ENCODE assay signal across 16 cellular contexts in the genomic region with DNA sequence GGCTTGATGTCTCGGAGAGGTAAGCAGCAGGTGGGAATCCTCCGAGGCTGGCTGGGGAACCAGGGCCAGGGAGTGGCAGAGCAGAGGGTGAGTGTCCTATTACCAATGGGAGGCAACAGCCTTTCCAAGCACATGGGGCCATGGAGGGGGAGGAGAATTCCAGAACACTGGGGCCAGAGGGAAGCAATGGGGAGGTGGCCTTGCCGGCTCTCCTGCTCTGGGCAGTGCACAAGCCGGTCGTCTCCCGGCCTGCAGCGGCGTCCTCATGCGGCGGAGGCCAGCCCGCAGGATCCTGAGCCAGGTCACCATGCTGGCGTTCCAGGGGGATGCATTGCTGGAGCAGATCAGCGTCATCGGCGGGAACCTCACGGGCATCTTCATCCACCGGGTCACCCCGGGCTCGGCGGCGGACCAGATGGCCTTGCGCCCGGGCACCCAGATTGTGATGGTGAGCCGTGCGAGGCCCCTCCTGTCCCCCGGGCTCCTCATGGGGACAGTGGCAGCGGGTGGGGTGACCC. TPM values are rescaled to one million over a fixed set of nuclear protein-coding genes. Genes with fewer than 3 reads are reported as not detected.
DNase-seq lines count a peak whose midpoint lies in the region; ATAC-seq lines count a peak whose summit lies in the region.
"Had no signal": no experiment of that assay in that cellular context is flagged by ENCODE, and none has a peak within 500 bp of the region (broad histone marks: within the 10 kb centered on the region; RNA-seq: fewer than 3 reads in every experiment).

No MANE protein-coding gene starts in this region.

- H4K20me1 ChIP-seq in GM23248 (ENCODE audit: insufficient read depth), result no peaks in the 10 kb centered on the region

- H3K27me3 ChIP-seq in GM23248 (replicated peaks; ENCODE audit: insufficient read depth), result no peaks in the 10 kb centered on the region

- H2AFZ ChIP-seq in GM23248, result no peak overlapping the region

- DNase-seq in GM23248 (peak; percentile 13), SHP77 (lab: John Stamatoyannopoulos, UW) (peak; percentile 40 to 53), left kidney (ENCODE audit: low read depth, low spot score) (peak; percentile 95), kidney glomerular epithelial cell (lab: John Stamatoyannopoulos, UW) (no peak), amniotic stem cell (lab: John Stamatoyannopoulos, UW) (no peak)
- DNase-seq: activated CD4-positive, alpha-beta T cell treated with anti-CD3 and anti-CD28 coated beads for 48 hours; activated naive CD8-positive, alpha-beta T cell treated with anti-CD3 and anti-CD28 coated beads, Interleukin-2, amount 10 ng/mL, durations not matched to agents 7 days and 5 days; AML-193; GOT3; left cardiac atrium; naive thymus-derived CD4-positive, alpha-beta T cell; stimulated activated CD4-positive, alpha-beta T cell treated with anti-CD3 and anti-CD28 coated beads, Interleukin-2, amount 100 ng/mL, for 48 hours; transverse colon had no signal

- H3K9ac ChIP-seq in GM23248, result no peak overlapping the region
- H3K9ac ChIP-seq: KMS-11 had no signal

- in situ Hi-C loops in GM23248 (cut with MboI), result no loop called here

- H3K4me2 ChIP-seq in GM23248 (ENCODE audit: unreplicated experiment), result no peak overlapping the region
- H3K4me2 ChIP-seq: KMS-11 had no signal

- H3K9me3 ChIP-seq in GM23248 (ENCODE audit: low read depth), result no peaks in the 10 kb centered on the region
- H3K9me3 ChIP-seq: transverse colon had no signal

- 83 to 90% methylated on average over 25 to 27 of the region's 27 CpGs for WGBS in GM23248 (ENCODE audit: low coverage in 1 of 2, low lambda C conversion rate in 2 of 2, missing lambda C conversion rate in 2 of 2), 2 experiments

- no peaks in the 10 kb centered on the region for H3K4me1 ChIP-seq in GM23248 (ENCODE audit: insufficient read depth)
- H3K4me1 ChIP-seq: transverse colon had no signal

- no peaks in the 10 kb centered on the region for H3F3A ChIP-seq in GM23248 (ENCODE audit: insufficient read depth)

- no peak overlapping the region for H3K27ac ChIP-seq in GM23248
- H3K27ac ChIP-seq: KMS-11, transverse colon had no signal

- H3K9me2 ChIP-seq in GM23248 (ENCODE audit: insufficient read depth), result no peaks in the 10 kb centered on the region

- H3K36me3 ChIP-seq in GM23248 (ENCODE audit: low read depth), result no peaks in the 10 kb centered on the region
- H3K36me3 ChIP-seq: transverse colon had no signal

- no peak for ATAC-seq in HG03342 (IDR thresholded peaks at IDR 0.05; ENCODE audit: unreplicated experiment)
- ATAC-seq: left cardiac atrium; naive thymus-derived CD4-positive, alpha-beta T cell had no signal

- H3K4me3 ChIP-seq in GM23248, result no peak overlapping the region
- H3K4me3 ChIP-seq: transverse colon had no signal

- H3K79me2 ChIP-seq in GM23248 (ENCODE audit: insufficient read depth), result no peaks in the 10 kb centered on the region

RNA-seq across cellular contexts. Expression of gene SGSH, which starts 21.9 kb away (rescaled TPM):
- 21.2 and 35.2 TPM in 2 replicates for total RNA-seq in GM23248 (2014; rRNA removed; shearing (Covaris generic))
- polyA plus RNA-seq in GM23248 (2016; fragmentation: Nextera tagmentation; extraction: Ambion mirVana), result 63.5 and 69.8 TPM in 2 replicates

RNA-seq across cellular contexts. Expression of gene SLC26A11, which starts 22.0 kb away (rescaled TPM):
- total RNA-seq in GM23248 (2014; rRNA removed; shearing (Covaris generic)), result 13.9 and 16.3 TPM in 2 replicates
- 11.4 and 11.9 TPM in 2 replicates for polyA plus RNA-seq in GM23248 (2016; fragmentation: Nextera tagmentation; extraction: Ambion mirVana)

RNA-seq across cellular contexts. Expression of gene CARD14, which starts 28.4 kb away (rescaled TPM):
- not detected in 2 replicates for total RNA-seq in GM23248 (2014; rRNA removed; shearing (Covaris generic))
- 0.05 and 0.06 TPM in 2 replicates for polyA plus RNA-seq in GM23248 (2016; fragmentation: Nextera tagmentation; extraction: Ambion mirVana)
- total RNA-seq: activated naive CD8-positive, alpha-beta T cell treated with anti-CD3 and anti-CD28 coated beads, Interleukin-2, amount 10 ng/mL, durations not matched to agents 7 days and 5 days; endothelial cell of umbilical vein; left cardiac atrium had no signal
- polyA plus RNA-seq: endothelial cell of umbilical vein; naive thymus-derived CD4-positive, alpha-beta T cell had no signal

RNA-seq across cellular contexts. Expression of gene EIF4A3, which starts 51.3 kb away (rescaled TPM):
- 75.1 and 84.5 TPM in 2 replicates for total RNA-seq in GM23248 (2014; rRNA removed; shearing (Covaris generic))
- polyA plus RNA-seq in GM23248 (2016; fragmentation: Nextera tagmentation; extraction: Ambion mirVana), result 129 and 131 TPM in 2 replicates

Comparison
In these comparisons a context has a peak if more than half of its experiments do, and no peak if none do; other contexts are left out.
1. DNase-seq: peak in GM23248 (single experiment), SHP77 (2 of 2) and left kidney (single experiment); none in kidney glomerular epithelial cell (single experiment) and amniotic stem cell (single experiment).